Comparison of ENCODE assay signal across 1 cellular context in genomic region chr2:98460573-98461560, GRCh38.
TF ChIP-seq lines count a peak whose summit lies in the region.

No MANE protein-coding gene starts in this region.

TF ChIP-seq in GM12878, 131 proteins besides CTCF, POLR2A, EP300 and RAD21 (continued from another document and continues in another):
- TF ChIP-seq CEBPZ (IDR thresholded peaks at IDR 0.05; ENCODE audit: low read depth, low read length) (no peak), BCL3 (IDR thresholded peaks at IDR 0.05; ENCODE audit: borderline replicate concordance, insufficient read depth, low read depth, low read length, poor library complexity, severe bottlenecking) (peak; percentile 84), BCL11A (IDR thresholded peaks at IDR 0.05; ENCODE audit: low read depth, low read length) (peak; percentile 80), CBFB (IDR thresholded peaks at IDR 0.05; ENCODE audit: low read depth) (peak; percentile 39), NFXL1 (IDR thresholded peaks at IDR 0.05; ENCODE audit: borderline replicate concordance) (no peak), NR2C2 (IDR thresholded peaks at IDR 0.05; ENCODE audit: borderline replicate concordance, control insufficient read depth, insufficient read length, low read depth) (no peak), NR2C1 (IDR thresholded peaks at IDR 0.05) (peak; percentile 77), SMAD5 (IDR thresholded peaks at IDR 0.05; ENCODE audit: low read depth) (peak; percentile 63; the same call in 1 of the 2 replicates), NBN (IDR thresholded peaks at IDR 0.05) (0 out of 2 replicates have a peak, but pooled peaks have one; percentile 36), HCFC1 (IDR thresholded peaks at IDR 0.05; ENCODE audit: low read length) (no peak), MTA2 (IDR thresholded peaks at IDR 0.05; ENCODE audit: low read depth) (peak; percentile 92)
- TF ChIP-seq, protein P1, sequence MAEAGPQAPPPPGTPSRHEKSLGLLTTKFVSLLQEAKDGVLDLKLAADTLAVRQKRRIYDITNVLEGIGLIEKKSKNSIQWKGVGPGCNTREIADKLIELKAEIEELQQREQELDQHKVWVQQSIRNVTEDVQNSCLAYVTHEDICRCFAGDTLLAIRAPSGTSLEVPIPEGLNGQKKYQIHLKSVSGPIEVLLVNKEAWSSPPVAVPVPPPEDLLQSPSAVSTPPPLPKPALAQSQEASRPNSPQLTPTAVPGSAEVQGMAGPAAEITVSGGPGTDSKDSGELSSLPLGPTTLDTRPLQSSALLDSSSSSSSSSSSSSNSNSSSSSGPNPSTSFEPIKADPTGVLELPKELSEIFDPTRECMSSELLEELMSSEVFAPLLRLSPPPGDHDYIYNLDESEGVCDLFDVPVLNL (IDR thresholded peaks at IDR 0.05; ENCODE audit: low read depth, low read length) = no peak
- TF ChIP-seq, protein P2, sequence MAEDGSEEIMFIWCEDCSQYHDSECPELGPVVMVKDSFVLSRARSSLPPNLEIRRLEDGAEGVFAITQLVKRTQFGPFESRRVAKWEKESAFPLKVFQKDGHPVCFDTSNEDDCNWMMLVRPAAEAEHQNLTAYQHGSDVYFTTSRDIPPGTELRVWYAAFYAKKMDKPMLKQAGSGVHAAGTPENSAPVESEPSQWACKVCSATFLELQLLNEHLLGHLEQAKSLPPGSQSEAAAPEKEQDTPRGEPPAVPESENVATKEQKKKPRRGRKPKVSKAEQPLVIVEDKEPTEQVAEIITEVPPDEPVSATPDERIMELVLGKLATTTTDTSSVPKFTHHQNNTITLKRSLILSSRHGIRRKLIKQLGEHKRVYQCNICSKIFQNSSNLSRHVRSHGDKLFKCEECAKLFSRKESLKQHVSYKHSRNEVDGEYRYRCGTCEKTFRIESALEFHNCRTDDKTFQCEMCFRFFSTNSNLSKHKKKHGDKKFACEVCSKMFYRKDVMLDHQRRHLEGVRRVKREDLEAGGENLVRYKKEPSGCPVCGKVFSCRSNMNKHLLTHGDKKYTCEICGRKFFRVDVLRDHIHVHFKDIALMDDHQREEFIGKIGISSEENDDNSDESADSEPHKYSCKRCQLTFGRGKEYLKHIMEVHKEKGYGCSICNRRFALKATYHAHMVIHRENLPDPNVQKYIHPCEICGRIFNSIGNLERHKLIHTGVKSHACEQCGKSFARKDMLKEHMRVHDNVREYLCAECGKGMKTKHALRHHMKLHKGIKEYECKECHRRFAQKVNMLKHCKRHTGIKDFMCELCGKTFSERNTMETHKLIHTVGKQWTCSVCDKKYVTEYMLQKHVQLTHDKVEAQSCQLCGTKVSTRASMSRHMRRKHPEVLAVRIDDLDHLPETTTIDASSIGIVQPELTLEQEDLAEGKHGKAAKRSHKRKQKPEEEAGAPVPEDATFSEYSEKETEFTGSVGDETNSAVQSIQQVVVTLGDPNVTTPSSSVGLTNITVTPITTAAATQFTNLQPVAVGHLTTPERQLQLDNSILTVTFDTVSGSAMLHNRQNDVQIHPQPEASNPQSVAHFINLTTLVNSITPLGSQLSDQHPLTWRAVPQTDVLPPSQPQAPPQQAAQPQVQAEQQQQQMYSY (CRISPR knock-in tag; IDR thresholded peaks at IDR 0.05) = no peak
- TF ChIP-seq, protein P3, sequence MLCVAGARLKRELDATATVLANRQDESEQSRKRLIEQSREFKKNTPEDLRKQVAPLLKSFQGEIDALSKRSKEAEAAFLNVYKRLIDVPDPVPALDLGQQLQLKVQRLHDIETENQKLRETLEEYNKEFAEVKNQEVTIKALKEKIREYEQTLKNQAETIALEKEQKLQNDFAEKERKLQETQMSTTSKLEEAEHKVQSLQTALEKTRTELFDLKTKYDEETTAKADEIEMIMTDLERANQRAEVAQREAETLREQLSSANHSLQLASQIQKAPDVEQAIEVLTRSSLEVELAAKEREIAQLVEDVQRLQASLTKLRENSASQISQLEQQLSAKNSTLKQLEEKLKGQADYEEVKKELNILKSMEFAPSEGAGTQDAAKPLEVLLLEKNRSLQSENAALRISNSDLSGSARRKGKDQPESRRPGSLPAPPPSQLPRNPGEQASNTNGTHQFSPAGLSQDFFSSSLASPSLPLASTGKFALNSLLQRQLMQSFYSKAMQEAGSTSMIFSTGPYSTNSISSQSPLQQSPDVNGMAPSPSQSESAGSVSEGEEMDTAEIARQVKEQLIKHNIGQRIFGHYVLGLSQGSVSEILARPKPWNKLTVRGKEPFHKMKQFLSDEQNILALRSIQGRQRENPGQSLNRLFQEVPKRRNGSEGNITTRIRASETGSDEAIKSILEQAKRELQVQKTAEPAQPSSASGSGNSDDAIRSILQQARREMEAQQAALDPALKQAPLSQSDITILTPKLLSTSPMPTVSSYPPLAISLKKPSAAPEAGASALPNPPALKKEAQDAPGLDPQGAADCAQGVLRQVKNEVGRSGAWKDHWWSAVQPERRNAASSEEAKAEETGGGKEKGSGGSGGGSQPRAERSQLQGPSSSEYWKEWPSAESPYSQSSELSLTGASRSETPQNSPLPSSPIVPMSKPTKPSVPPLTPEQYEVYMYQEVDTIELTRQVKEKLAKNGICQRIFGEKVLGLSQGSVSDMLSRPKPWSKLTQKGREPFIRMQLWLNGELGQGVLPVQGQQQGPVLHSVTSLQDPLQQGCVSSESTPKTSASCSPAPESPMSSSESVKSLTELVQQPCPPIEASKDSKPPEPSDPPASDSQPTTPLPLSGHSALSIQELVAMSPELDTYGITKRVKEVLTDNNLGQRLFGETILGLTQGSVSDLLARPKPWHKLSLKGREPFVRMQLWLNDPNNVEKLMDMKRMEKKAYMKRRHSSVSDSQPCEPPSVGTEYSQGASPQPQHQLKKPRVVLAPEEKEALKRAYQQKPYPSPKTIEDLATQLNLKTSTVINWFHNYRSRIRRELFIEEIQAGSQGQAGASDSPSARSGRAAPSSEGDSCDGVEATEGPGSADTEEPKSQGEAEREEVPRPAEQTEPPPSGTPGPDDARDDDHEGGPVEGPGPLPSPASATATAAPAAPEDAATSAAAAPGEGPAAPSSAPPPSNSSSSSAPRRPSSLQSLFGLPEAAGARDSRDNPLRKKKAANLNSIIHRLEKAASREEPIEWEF (IDR thresholded peaks at IDR 0.05; ENCODE audit: insufficient replicate concordance, low read depth, low read length) = no peak
- TF ChIP-seq, protein P4, sequence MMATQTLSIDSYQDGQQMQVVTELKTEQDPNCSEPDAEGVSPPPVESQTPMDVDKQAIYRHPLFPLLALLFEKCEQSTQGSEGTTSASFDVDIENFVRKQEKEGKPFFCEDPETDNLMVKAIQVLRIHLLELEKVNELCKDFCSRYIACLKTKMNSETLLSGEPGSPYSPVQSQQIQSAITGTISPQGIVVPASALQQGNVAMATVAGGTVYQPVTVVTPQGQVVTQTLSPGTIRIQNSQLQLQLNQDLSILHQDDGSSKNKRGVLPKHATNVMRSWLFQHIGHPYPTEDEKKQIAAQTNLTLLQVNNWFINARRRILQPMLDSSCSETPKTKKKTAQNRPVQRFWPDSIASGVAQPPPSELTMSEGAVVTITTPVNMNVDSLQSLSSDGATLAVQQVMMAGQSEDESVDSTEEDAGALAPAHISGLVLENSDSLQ (IDR thresholded peaks at IDR 0.05) = no peak
- TF ChIP-seq, protein P5, sequence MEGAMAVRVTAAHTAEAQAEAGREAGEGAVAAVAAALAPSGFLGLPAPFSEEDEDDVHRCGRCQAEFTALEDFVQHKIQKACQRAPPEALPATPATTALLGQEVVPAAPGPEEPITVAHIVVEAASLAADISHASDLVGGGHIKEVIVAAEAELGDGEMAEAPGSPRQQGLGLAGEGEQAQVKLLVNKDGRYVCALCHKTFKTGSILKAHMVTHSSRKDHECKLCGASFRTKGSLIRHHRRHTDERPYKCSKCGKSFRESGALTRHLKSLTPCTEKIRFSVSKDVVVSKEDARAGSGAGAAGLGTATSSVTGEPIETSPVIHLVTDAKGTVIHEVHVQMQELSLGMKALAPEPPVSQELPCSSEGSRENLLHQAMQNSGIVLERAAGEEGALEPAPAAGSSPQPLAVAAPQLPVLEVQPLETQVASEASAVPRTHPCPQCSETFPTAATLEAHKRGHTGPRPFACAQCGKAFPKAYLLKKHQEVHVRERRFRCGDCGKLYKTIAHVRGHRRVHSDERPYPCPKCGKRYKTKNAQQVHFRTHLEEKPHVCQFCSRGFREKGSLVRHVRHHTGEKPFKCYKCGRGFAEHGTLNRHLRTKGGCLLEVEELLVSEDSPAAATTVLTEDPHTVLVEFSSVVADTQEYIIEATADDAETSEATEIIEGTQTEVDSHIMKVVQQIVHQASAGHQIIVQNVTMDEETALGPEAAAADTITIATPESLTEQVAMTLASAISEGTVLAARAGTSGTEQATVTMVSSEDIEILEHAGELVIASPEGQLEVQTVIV (IDR thresholded peaks at IDR 0.05; ENCODE audit: borderline replicate concordance, partially characterized antibody) = no peak
- TF ChIP-seq, protein P6, sequence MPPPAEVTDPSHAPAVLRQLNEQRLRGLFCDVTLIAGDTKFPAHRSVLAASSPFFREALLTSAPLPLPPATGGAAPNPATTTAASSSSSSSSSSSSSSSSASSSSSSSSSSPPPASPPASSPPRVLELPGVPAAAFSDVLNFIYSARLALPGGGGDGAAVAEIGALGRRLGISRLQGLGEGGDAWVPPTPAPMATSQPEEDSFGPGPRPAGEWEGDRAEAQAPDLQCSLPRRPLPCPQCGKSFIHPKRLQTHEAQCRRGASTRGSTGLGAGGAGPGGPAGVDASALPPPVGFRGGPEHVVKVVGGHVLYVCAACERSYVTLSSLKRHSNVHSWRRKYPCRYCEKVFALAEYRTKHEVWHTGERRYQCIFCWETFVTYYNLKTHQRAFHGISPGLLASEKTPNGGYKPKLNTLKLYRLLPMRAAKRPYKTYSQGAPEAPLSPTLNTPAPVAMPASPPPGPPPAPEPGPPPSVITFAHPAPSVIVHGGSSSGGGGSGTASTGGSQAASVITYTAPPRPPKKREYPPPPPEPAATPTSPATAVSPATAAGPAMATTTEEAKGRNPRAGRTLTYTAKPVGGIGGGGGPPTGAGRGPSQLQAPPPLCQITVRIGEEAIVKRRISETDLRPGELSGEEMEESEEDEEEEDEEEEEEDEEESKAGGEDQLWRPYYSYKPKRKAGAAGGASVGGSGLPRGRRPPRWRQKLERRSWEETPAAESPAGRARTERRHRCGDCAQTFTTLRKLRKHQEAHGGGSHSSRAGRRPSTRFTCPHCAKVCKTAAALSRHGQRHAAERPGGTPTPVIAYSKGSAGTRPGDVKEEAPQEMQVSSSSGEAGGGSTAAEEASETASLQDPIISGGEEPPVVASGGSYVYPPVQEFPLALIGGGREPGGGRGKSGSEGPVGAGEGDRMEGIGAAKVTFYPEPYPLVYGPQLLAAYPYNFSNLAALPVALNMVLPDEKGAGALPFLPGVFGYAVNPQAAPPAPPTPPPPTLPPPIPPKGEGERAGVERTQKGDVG (CRISPR knock-in tag; IDR thresholded peaks at IDR 0.05) = no peak
- TF ChIP-seq, protein P7, sequence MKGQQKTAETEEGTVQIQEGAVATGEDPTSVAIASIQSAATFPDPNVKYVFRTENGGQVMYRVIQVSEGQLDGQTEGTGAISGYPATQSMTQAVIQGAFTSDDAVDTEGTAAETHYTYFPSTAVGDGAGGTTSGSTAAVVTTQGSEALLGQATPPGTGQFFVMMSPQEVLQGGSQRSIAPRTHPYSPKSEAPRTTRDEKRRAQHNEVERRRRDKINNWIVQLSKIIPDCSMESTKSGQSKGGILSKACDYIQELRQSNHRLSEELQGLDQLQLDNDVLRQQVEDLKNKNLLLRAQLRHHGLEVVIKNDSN (IDR thresholded peaks at IDR 0.05; ENCODE audit: borderline replicate concordance, extremely low read length, insufficient read depth, low read depth, low read length) = no peak
- TF ChIP-seq, protein P8, sequence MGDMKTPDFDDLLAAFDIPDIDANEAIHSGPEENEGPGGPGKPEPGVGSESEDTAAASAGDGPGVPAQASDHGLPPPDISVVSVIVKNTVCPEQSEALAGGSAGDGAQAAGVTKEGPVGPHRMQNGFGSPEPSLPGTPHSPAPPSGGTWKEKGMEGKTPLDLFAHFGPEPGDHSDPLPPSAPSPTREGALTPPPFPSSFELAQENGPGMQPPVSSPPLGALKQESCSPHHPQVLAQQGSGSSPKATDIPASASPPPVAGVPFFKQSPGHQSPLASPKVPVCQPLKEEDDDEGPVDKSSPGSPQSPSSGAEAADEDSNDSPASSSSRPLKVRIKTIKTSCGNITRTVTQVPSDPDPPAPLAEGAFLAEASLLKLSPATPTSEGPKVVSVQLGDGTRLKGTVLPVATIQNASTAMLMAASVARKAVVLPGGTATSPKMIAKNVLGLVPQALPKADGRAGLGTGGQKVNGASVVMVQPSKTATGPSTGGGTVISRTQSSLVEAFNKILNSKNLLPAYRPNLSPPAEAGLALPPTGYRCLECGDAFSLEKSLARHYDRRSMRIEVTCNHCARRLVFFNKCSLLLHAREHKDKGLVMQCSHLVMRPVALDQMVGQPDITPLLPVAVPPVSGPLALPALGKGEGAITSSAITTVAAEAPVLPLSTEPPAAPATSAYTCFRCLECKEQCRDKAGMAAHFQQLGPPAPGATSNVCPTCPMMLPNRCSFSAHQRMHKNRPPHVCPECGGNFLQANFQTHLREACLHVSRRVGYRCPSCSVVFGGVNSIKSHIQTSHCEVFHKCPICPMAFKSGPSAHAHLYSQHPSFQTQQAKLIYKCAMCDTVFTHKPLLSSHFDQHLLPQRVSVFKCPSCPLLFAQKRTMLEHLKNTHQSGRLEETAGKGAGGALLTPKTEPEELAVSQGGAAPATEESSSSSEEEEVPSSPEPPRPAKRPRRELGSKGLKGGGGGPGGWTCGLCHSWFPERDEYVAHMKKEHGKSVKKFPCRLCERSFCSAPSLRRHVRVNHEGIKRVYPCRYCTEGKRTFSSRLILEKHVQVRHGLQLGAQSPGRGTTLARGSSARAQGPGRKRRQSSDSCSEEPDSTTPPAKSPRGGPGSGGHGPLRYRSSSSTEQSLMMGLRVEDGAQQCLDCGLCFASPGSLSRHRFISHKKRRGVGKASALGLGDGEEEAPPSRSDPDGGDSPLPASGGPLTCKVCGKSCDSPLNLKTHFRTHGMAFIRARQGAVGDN (IDR thresholded peaks at IDR 0.05) = peak; percentile 77
